ENCODE assay signal across 8 cellular contexts in the genomic region with DNA sequence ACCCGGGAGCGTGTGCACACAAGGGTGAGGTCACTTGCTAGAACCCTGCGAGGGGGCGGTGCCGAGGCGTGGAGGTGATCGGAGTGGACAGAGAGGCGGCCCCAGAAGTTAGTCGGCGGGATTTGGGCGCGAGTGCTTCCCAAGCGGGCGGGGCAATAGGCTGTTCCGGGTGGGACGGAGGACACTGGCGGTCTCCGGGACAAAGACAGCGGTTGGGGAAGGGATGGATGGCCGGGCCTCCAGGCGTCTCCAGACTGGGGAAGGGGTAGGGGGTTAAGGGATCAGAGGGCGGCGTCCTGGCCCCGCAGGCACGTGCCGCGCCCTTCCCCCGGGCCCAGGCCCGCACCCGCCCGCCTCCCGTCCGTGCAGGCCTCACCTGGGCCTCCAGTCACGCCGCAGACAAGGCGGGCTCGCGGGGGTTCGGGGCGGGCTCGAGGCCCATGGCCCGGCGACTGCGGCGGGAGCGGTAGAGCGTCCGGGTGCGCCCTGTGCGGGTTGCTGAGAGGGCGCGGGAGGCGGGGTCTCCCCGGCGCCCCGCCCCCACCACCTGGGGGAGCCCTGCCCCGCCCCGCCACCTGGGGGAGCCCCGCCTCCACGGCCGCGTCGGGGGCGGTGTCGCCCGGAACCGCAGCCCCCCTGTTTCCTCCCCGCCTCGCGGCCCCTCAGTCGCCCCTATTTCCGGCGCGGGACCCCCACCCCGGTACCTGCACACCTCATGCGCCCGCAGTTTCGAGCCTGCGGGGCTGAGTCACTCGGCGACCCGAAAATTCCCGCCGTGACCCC. TPM values are rescaled to one million over a fixed set of nuclear protein-coding genes. Genes with fewer than 3 reads are reported as not detected.
DNase-seq lines count a peak whose midpoint lies in the region; ATAC-seq, FAIRE-seq and TF ChIP-seq lines count a peak whose summit lies in the region.

A gene (minus strand): TSS at position 505 of the 783 bp plus-strand sequence. CDS start 945 bp downstream, outside the sequence.

- CTCF ChIA-PET in CD4-positive, alpha-beta memory T cell (lab: Charles Lee; ENCODE audit: partially characterized antibody): interaction anchor here (0.7 to 1.9 kb wide), 6 partner anchors 10 to 96 kb away, joined by 3 to 7 read pairs (median 4); no protein-coding TSS in a partner anchor
- CTCF ChIA-PET in activated CD4-positive, alpha-beta memory T cell treated with anti-CD3 and anti-CD28 coated beads, Interleukin-2, amount 10 ng/mL, durations not matched to agents 7 days and 5 days (lab: Charles Lee): interaction anchor here (1.2 to 3.0 kb wide), 3 partner anchors 74 to 98 kb away, joined by 3 to 16 read pairs (median 9); no protein-coding TSS in a partner anchor
- CTCF ChIA-PET in H1 (lab: Charles Lee; ENCODE audit: partially characterized antibody): interaction anchor here (0.7 to 1.7 kb wide), 8 partner anchors 16 to 370 kb away, joined by 3 to 6 read pairs (median 4); a partner anchor contains a TSS

- peak within 1 kb of the TSS; percentile 80 for H2BK12ac ChIP-seq in H1 (ENCODE audit: low read depth, low read length)

- H3K27ac ChIP-seq in CD4-positive, alpha-beta memory T cell (ENCODE audit: low read depth, low read length): peak within 1 kb of the TSS; percentile 80
- H3K27ac ChIP-seq in H1 (ENCODE audit: low read depth, low read length) (peak within 1 kb of the TSS; percentile 72; the same call in 1 of the 2 replicates), temporal lobe (ENCODE audit: low read depth, low read length) (no peak within 1 kb of the TSS)

- peaks cover 0 to 2% (median 0%) of the 10 kb centered on the region in 8 donors for H3K9me3 Mint-ChIP-seq in CD4-positive, alpha-beta memory T cell
- H3K9me3 Mint-ChIP-seq in activated CD4-positive, alpha-beta memory T cell treated with anti-CD3 and anti-CD28 coated beads, Interleukin-2, amount 10 ng/mL, durations not matched to agents 7 days and 5 days: no peaks in the 10 kb centered on the region
- H3K9me3 Mint-ChIP-seq in nephron: no peaks in the 10 kb centered on the region

- H3K4me1 Mint-ChIP-seq in CD4-positive, alpha-beta memory T cell: peaks cover 14 to 36% (median 28%) of the 10 kb centered on the region in 4 donors
- peaks cover 32% of the 10 kb centered on the region for H3K4me1 Mint-ChIP-seq in activated CD4-positive, alpha-beta memory T cell treated with anti-CD3 and anti-CD28 coated beads, Interleukin-2, amount 10 ng/mL, durations not matched to agents 7 days and 5 days
- H3K4me1 Mint-ChIP-seq in nephron: peaks cover 7% of the 10 kb centered on the region

- H4K20me1 ChIP-seq in H1 (replicated peaks in 1 of 2; ENCODE audit: control insufficient read depth in 1 of 2, insufficient read depth in 2 of 2, low read length in 2 of 2): peaks cover 3 to 9% of the 10 kb centered on the region in 2 experiments

- H3K79me2 ChIP-seq in H1 (ENCODE audit: control insufficient read depth in 1 of 2, insufficient read depth in 2 of 2, low read length in 2 of 2): peaks cover 0 to 18% of the 10 kb centered on the region in 2 experiments; a peak in 3 of 4 replicates

- H3K27me3 ChIP-seq in CD4-positive, alpha-beta memory T cell (ENCODE audit: insufficient read depth, low read length): no peaks in the 10 kb centered on the region
- no peaks in the 10 kb centered on the region for H3K27me3 ChIP-seq in H1 (replicated peaks in 1 of 4; ENCODE audit: control insufficient read depth in 3 of 4, extremely low read depth in 1 of 4, insufficient read depth in 3 of 4, low read length in 3 of 4)

- TF ChIP-seq CTCF in H1 (IDR thresholded peaks at IDR 0.05; ENCODE audit: control extremely low read depth in 1 of 3, insufficient read depth in 1 of 3, low read depth in 1 of 3, low read length in 3 of 3) (no peak), nephron (IDR thresholded peaks at IDR 0.05; ENCODE audit: unreplicated experiment in 3 of 3) (no peak)

- DNase-seq in CD4-positive, alpha-beta memory T cell: peak; percentile 80 to 87 (median 84)
- DNase-seq in NCI-H128 (lab: John Stamatoyannopoulos, UW; ENCODE audit: unreplicated experiment) (peak; percentile 14), H1 (ENCODE audit: low read depth in 1 of 2, low spot score in 2 of 2) (peak in 1 of 2 experiments; percentile 89), C1 segment of cervical spinal cord (lab: John Stamatoyannopoulos, UW) (no peak)
- DNase-seq in activated CD4-positive, alpha-beta memory T cell treated with anti-CD3 and anti-CD28 coated beads, Interleukin-2, amount 10 ng/mL, durations not matched to agents 7 days and 5 days: peak; percentile 74

- peak within 1 kb of the TSS; percentile 93 for H2BK5ac ChIP-seq in H1 (ENCODE audit: low read depth, low read length)

- 1% methylated on average over 25 of the region's 84 CpGs; no CpG with 5 or more reads in 1 of the 2 experiments for WGBS in H1 (ENCODE audit: extremely low coverage in 1 of 2, insufficient coverage in 1 of 2, insufficient read length in 1 of 2, insufficient replicate concordance in 2 of 2, low coverage in 1 of 2, low lambda C conversion rate in 2 of 2, missing lambda C conversion rate in 1 of 2), 2 experiments

- H4K91ac ChIP-seq in H1 (replicated peaks; ENCODE audit: insufficient read length, low read length): peak within 1 kb of the TSS; percentile 96

- peak within 1 kb of the TSS; percentile 93 for H3K56ac ChIP-seq in H1 (replicated peaks; ENCODE audit: insufficient read length, low read depth, low read length)

- peak; percentile 66 to 90 for TF ChIP-seq POLR2A in H1 (IDR thresholded peaks at IDR 0.05; ENCODE audit: control extremely low read depth in 1 of 2, low read depth in 2 of 2, low read length in 2 of 2)

- H2BK120ac ChIP-seq in H1 (replicated peaks; ENCODE audit: low read depth, low read length): no peak within 1 kb of the TSS

- peak within 1 kb of the TSS; percentile 83 for H3K18ac ChIP-seq in H1 (ENCODE audit: extremely low read depth, low read length)

- H3K4ac ChIP-seq in H1 (replicated peaks; ENCODE audit: insufficient read length, low read depth, low read length): peak within 1 kb of the TSS; percentile 87

- peaks cover 10% of the 10 kb centered on the region for H3K79me1 ChIP-seq in H1 (ENCODE audit: low read depth, low read length)

- no peak for FAIRE-seq in H1 (lab: Jason Lieb, UNC)

- peaks cover 16% of the 10 kb centered on the region for H3K36me3 ChIP-seq in CD4-positive, alpha-beta memory T cell (ENCODE audit: insufficient read depth, low read length)
- H3K36me3 ChIP-seq in H1 (ENCODE audit: control insufficient read depth in 2 of 4, insufficient read depth in 4 of 4, low read length in 3 of 4): peaks cover 6 to 10% (median 8%) of the 10 kb centered on the region in 4 experiments; a peak in 7 of 8 replicates

- no peaks in the 10 kb centered on the region for H3K9me3 ChIP-seq in CD4-positive, alpha-beta memory T cell (ENCODE audit: control insufficient read depth in 1 of 2, low read length in 2 of 2)
- no peaks in the 10 kb centered on the region for H3K9me3 ChIP-seq in H1 (ENCODE audit: insufficient read depth in 2 of 2, low read depth in 1 of 2, low read length in 1 of 2)

- peak within 1 kb of the TSS; percentile 91 to 95 for H3K4me2 ChIP-seq in H1 (ENCODE audit: insufficient read depth in 1 of 2, low read depth in 2 of 2, low read length in 2 of 2)

- peak within 1 kb of the TSS; percentile 86 for H2AK5ac ChIP-seq in H1 (ENCODE audit: low read depth, low read length)

- H3K4me3 Mint-ChIP-seq in CD4-positive, alpha-beta memory T cell: peak within 1 kb of the TSS; percentile 92 to 99 (median 93)
- H3K4me3 Mint-ChIP-seq in activated CD4-positive, alpha-beta memory T cell treated with anti-CD3 and anti-CD28 coated beads, Interleukin-2, amount 10 ng/mL, durations not matched to agents 7 days and 5 days: peak within 1 kb of the TSS; percentile 83
- H3K4me3 Mint-ChIP-seq in nephron: peak within 1 kb of the TSS; percentile 86 to 92 (median 88)

- TF ChIP-seq RAD21 in H1 (IDR thresholded peaks at IDR 0.05 in 1 of 2, conservative IDR thresholded peaks at IDR 0.05 in 1 of 2; ENCODE audit: low read depth in 2 of 2, low read length in 2 of 2): no peak

- peak within 1 kb of the TSS; percentile 98 for H4K8ac ChIP-seq in H1 (ENCODE audit: extremely low read depth, insufficient read depth, low read length)

- peaks cover 22% of the 10 kb centered on the region for H3K4me1 ChIP-seq in CD4-positive, alpha-beta memory T cell (ENCODE audit: insufficient read depth, low read length)
- H3K4me1 ChIP-seq in H1 (replicated peaks in 1 of 4; ENCODE audit: control insufficient read depth in 3 of 4, insufficient read depth in 4 of 4, low read length in 3 of 4): peaks cover 0 to 11% (median 8%) of the 10 kb centered on the region in 4 experiments; a peak in 5 of 7 replicates

- no peak within 1 kb of the TSS for H2BK20ac ChIP-seq in H1 (ENCODE audit: low read length)

- H3K23me2 ChIP-seq in H1 (ENCODE audit: low read depth, low read length): peaks cover 10% of the 10 kb centered on the region

- H2AFZ ChIP-seq in H1 (ENCODE audit: low read length): no peak within 1 kb of the TSS

- H3K9ac ChIP-seq in H1 (replicated peaks in 1 of 4; ENCODE audit: extremely low read depth in 1 of 4, low read depth in 3 of 4, low read length in 3 of 4): peak within 1 kb of the TSS; percentile 68 to 78 (median 76)

- peak within 1 kb of the TSS; percentile 96 for H4K5ac ChIP-seq in H1 (ENCODE audit: insufficient read length, low read depth, low read length)

- no peak within 1 kb of the TSS for H3K23ac ChIP-seq in H1 (ENCODE audit: insufficient read length)

- ATAC-seq in GM21360 (IDR thresholded peaks at IDR 0.05; ENCODE audit: unreplicated experiment): peak; percentile 57

- H3K14ac ChIP-seq in H1 (ENCODE audit: insufficient read length): no peak within 1 kb of the TSS

- intact Hi-C loops in CD4-positive, alpha-beta memory T cell (cut with micrococcal nuclease): loop anchor here (1.0 kb wide), 3 partner anchors 10 to 35 kb away; a partner anchor contains a TSS

- no peak for TF ChIP-seq EP300 in H1 (IDR thresholded peaks at IDR 0.05; ENCODE audit: borderline replicate concordance in 1 of 2, low read depth in 2 of 2, low read length in 2 of 2)

- H3K27ac Mint-ChIP-seq in CD4-positive, alpha-beta memory T cell: peak within 1 kb of the TSS; percentile 92 to 98 (median 95)
- peak within 1 kb of the TSS; percentile 91 for H3K27ac Mint-ChIP-seq in activated CD4-positive, alpha-beta memory T cell treated with anti-CD3 and anti-CD28 coated beads, Interleukin-2, amount 10 ng/mL, durations not matched to agents 7 days and 5 days
- peak within 1 kb of the TSS; percentile 56 to 82 (median 65) for H3K27ac Mint-ChIP-seq in nephron

- H3K4me3 ChIP-seq in CD4-positive, alpha-beta memory T cell (ENCODE audit: low read length in 2 of 2): peak within 1 kb of the TSS; percentile 68 to 73
- H3K4me3 ChIP-seq in H1 (ENCODE audit: extremely low read depth in 1 of 4, insufficient read depth in 2 of 4, low read depth in 3 of 4, low read length in 4 of 4): peak within 1 kb of the TSS; percentile 69 to 82 (median 74)

- H3K27me3 Mint-ChIP-seq in CD4-positive, alpha-beta memory T cell: no peaks in the 10 kb centered on the region
- no peaks in the 10 kb centered on the region for H3K27me3 Mint-ChIP-seq in activated CD4-positive, alpha-beta memory T cell treated with anti-CD3 and anti-CD28 coated beads, Interleukin-2, amount 10 ng/mL, durations not matched to agents 7 days and 5 days
- H3K27me3 Mint-ChIP-seq in nephron (ENCODE audit: low read depth): no peaks in the 10 kb centered on the region

- H3K36me3 Mint-ChIP-seq in CD4-positive, alpha-beta memory T cell: peaks cover 14 to 46% of the 10 kb centered on the region in 2 donors
- peaks cover 55% of the 10 kb centered on the region for H3K36me3 Mint-ChIP-seq in activated CD4-positive, alpha-beta memory T cell treated with anti-CD3 and anti-CD28 coated beads, Interleukin-2, amount 10 ng/mL, durations not matched to agents 7 days and 5 days (ENCODE audit: low read depth)
- H3K36me3 Mint-ChIP-seq in nephron (ENCODE audit: low read depth): peaks cover 24% of the 10 kb centered on the region

- peak within 1 kb of the TSS; percentile 88; the same call in 1 of the 2 replicates for H2BK15ac ChIP-seq in H1 (ENCODE audit: low read length)

- POLR2A ChIA-PET in CD4-positive, alpha-beta memory T cell (lab: Charles Lee; ENCODE audit: partially characterized antibody): interaction anchor here (0.6 to 6.0 kb wide), 35 partner anchors 9 to 263 kb away, joined by 3 to 75 read pairs (median 4); a partner anchor contains a TSS
- POLR2A ChIA-PET in activated CD4-positive, alpha-beta memory T cell treated with anti-CD3 and anti-CD28 coated beads, Interleukin-2, amount 10 ng/mL, durations not matched to agents 7 days and 5 days (lab: Charles Lee): interaction anchor here (0.6 to 4.9 kb wide), 22 partner anchors 7 to 238 kb away, joined by 3 to 34 read pairs (median 4); a partner anchor contains a TSS
- POLR2A ChIA-PET in H1 (lab: Charles Lee; ENCODE audit: partially characterized antibody): interaction anchor here (0.5 to 4.2 kb wide), 26 partner anchors 9 to 1033 kb away, joined by 3 to 46 read pairs (median 4); a partner anchor contains a TSS

RNA-seq across cellular contexts. Expression of the gene that starts here (rescaled TPM):
- total RNA-seq in CD4-positive, alpha-beta memory T cell: 10 to 100 TPM; 70.7 to 72.4 TPM
- polyA plus RNA-seq in CD4-positive, alpha-beta memory T cell: 10 to 100 TPM; 27.2 to 37.7 TPM
- 10 to 100 TPM; 43.2 to 46.2 TPM for total RNA-seq in activated CD4-positive, alpha-beta memory T cell treated with anti-CD3 and anti-CD28 coated beads, Interleukin-2, amount 10 ng/mL, durations not matched to agents 7 days and 5 days
- total RNA-seq in H1 (2021; fragmentation: NEBNext Ultra II Directional; extraction: Animal tissue kit (Norgen Biotek cat#: 25700)): 47.1 and 47.6 TPM in 2 replicates
- polyA plus RNA-seq in H1 (2011; rRNA removed): 70.2 and 121 TPM in 2 replicates
- 54.8 TPM for polyA plus RNA-seq in H1 (2011; cell fraction: cytosol; rRNA removed)
- polyA plus RNA-seq in H1 (2011; cell fraction: nucleus; rRNA removed): 298 TPM
- 43.0 to 66.6 TPM (median 64.7 TPM) in 4 replicates for polyA plus RNA-seq in H1 (2012, experiment 1 of 2)
- polyA plus RNA-seq in H1 (2012, experiment 2 of 2): 51.1 TPM
- polyA plus RNA-seq in H1 (2013, experiment 1 of 2): 89.2 TPM
- 78.1 TPM for polyA plus RNA-seq in H1 (2013, experiment 2 of 2)
- polyA minus RNA-seq in H1 (2011; rRNA and poly(A)+ RNA removed): 14.0 and 21.6 TPM in 2 replicates
- 21.4 TPM for polyA minus RNA-seq in H1 (2011; cell fraction: cytosol; rRNA and poly(A)+ RNA removed)
- polyA minus RNA-seq in H1 (2011; cell fraction: nucleus; rRNA and poly(A)+ RNA removed): 38.2 TPM
- total RNA-seq in temporal lobe: 25.8 TPM

Comparison
In these comparisons a context has a peak if more than half of its experiments do, and no peak if none do; other contexts are left out.
1. DNase-seq: peak in CD4-positive, alpha-beta memory T cell (5 of 5), NCI-H128 (single experiment) and activated CD4-positive, alpha-beta memory T cell treated with anti-CD3 and anti-CD28 coated beads, Interleukin-2, amount 10 ng/mL, durations not matched to agents 7 days and 5 days (single experiment); none in C1 segment of cervical spinal cord (0 of 14).
2. Peak in every context shown above with its lines, with median percentiles within 50 percentile points of each other: H3K27ac Mint-ChIP-seq and H3K4me3 Mint-ChIP-seq.